10 cellular contexts compared by ENCODE assay signal in genomic region chr3:72591522-72592421, GRCh38.
A peak's percentile ranks its signal among the peaks of the same experiment; 100 is the strongest.
DNase-seq lines count a peak whose midpoint lies in the region; ATAC-seq, FAIRE-seq and TF ChIP-seq lines count a peak whose summit lies in the region.
"Had no signal": no experiment of that assay in that cellular context is flagged by ENCODE, and none has a peak within 500 bp of the region (broad histone marks: within the 10 kb centered on the region; RNA-seq: fewer than 3 reads in every experiment).

No MANE protein-coding gene starts in this region.

- ATAC-seq in WTC11 (peak; percentile 38), right cardiac atrium (peak; percentile 58 to 80)

- no peaks in the 10 kb centered on the region for H3K9me3 Mint-ChIP-seq in WTC11
- no peaks in the 10 kb centered on the region for H3K9me3 Mint-ChIP-seq in CD4-positive, alpha-beta memory T cell
- H3K9me3 Mint-ChIP-seq: activated CD4-positive, alpha-beta T cell treated with anti-CD3 and anti-CD28 coated beads, Interleukin-2, amount 10 ng/mL, durations not matched to agents 24 days and 14 days had no signal

- no peak for TF ChIP-seq POLR2A in H54 (IDR thresholded peaks at IDR 0.05; ENCODE audit: low read depth, low read length)

- no peaks in the 10 kb centered on the region for H3K36me3 ChIP-seq in skeletal muscle satellite cell (ENCODE audit: insufficient read depth, low read length)
- no peaks in the 10 kb centered on the region for H3K36me3 ChIP-seq in CD4-positive, alpha-beta memory T cell (ENCODE audit: insufficient read depth, low read length)

- POLR2A ChIA-PET in WTC11 (lab: Charles Lee) = no interaction called here
- POLR2A ChIA-PET in CD4-positive, alpha-beta memory T cell (lab: Charles Lee; ENCODE audit: partially characterized antibody) = no interaction called here

- H3K27me3 ChIP-seq in right cardiac atrium (ENCODE audit: control insufficient read depth, insufficient read depth) (no peaks in the 10 kb centered on the region), skeletal muscle satellite cell (ENCODE audit: control insufficient read depth, insufficient read depth, low read length) (peaks cover 3% of the 10 kb centered on the region)
- no peaks in the 10 kb centered on the region for H3K27me3 ChIP-seq in CD4-positive, alpha-beta memory T cell (ENCODE audit: insufficient read depth, low read length)

- peaks cover 27% of the 10 kb centered on the region for H3K27me3 Mint-ChIP-seq in WTC11 (ENCODE audit: low read depth)
- H3K27me3 Mint-ChIP-seq in CD4-positive, alpha-beta memory T cell = no peaks in the 10 kb centered on the region
- H3K27me3 Mint-ChIP-seq: activated CD4-positive, alpha-beta T cell treated with anti-CD3 and anti-CD28 coated beads, Interleukin-2, amount 10 ng/mL, durations not matched to agents 24 days and 14 days had no signal

- H3K4me3 Mint-ChIP-seq in WTC11 = no peak overlapping the region
- H3K4me3 Mint-ChIP-seq in CD4-positive, alpha-beta memory T cell = no peak overlapping the region
- H3K4me3 Mint-ChIP-seq: activated CD4-positive, alpha-beta T cell treated with anti-CD3 and anti-CD28 coated beads, Interleukin-2, amount 10 ng/mL, durations not matched to agents 24 days and 14 days had no signal

- H3K4me1 Mint-ChIP-seq in WTC11 = peaks cover 37% of the 10 kb centered on the region
- no peaks in the 10 kb centered on the region for H3K4me1 Mint-ChIP-seq in CD4-positive, alpha-beta memory T cell

- no peak overlapping the region for H3K27ac Mint-ChIP-seq in WTC11
- H3K27ac Mint-ChIP-seq in CD4-positive, alpha-beta memory T cell = no peak overlapping the region
- H3K27ac Mint-ChIP-seq: activated CD4-positive, alpha-beta T cell treated with anti-CD3 and anti-CD28 coated beads, Interleukin-2, amount 10 ng/mL, durations not matched to agents 24 days and 14 days had no signal

- no peak overlapping the region for H3K27ac ChIP-seq in right cardiac atrium (ENCODE audit: low read length)
- H3K27ac ChIP-seq in CD4-positive, alpha-beta memory T cell (ENCODE audit: low read depth, low read length) = no peak overlapping the region

- H3K36me3 Mint-ChIP-seq in WTC11 = no peaks in the 10 kb centered on the region
- no peaks in the 10 kb centered on the region for H3K36me3 Mint-ChIP-seq in CD4-positive, alpha-beta memory T cell

- no peak overlapping the region for H3K9ac ChIP-seq in skeletal muscle satellite cell (ENCODE audit: low read depth, low read length)

- peak; percentile 60 for DNase-seq in H54 (ENCODE audit: insufficient read length, low spot score)
- DNase-seq in WTC11 (ENCODE audit: low spot score) = peak; percentile 55
- DNase-seq in right cardiac atrium = peak; percentile 62 to 83 (median 81)
- no peak for DNase-seq in CD4-positive, alpha-beta memory T cell
- DNase-seq in GF-D8 (lab: John Stamatoyannopoulos, UW) = no peak
- no peak for DNase-seq in activated naive CD4-positive, alpha-beta T cell treated with Interleukin-2 at 50 U/mL for 16 hours
- DNase-seq in NCI-H2107 (lab: John Stamatoyannopoulos, UW) = no peak
- DNase-seq: activated CD4-positive, alpha-beta T cell treated with anti-CD3 and anti-CD28 coated beads, Interleukin-2, amount 10 ng/mL, durations not matched to agents 24 days and 14 days; stimulated activated CD4-positive, alpha-beta T cell treated with anti-CD3 and anti-CD28 coated beads, Interleukin-4, amount 100 ng/mL, for 24 hours had no signal

- peak overlapping the region; percentile 37 for H3K4me2 ChIP-seq in skeletal muscle satellite cell (ENCODE audit: low read length)

- H3K4me3 ChIP-seq in right cardiac atrium (ENCODE audit: low read length) (no peak overlapping the region), skeletal muscle satellite cell (ENCODE audit: low read length) (no peak overlapping the region)
- no peak overlapping the region for H3K4me3 ChIP-seq in CD4-positive, alpha-beta memory T cell (ENCODE audit: low read length in 2 of 2)

- H3K9me3 ChIP-seq in right cardiac atrium (ENCODE audit: control insufficient read depth, low read length) (no peaks in the 10 kb centered on the region), skeletal muscle satellite cell (replicated peaks; ENCODE audit: low read length) (no peaks in the 10 kb centered on the region)
- no peaks in the 10 kb centered on the region for H3K9me3 ChIP-seq in CD4-positive, alpha-beta memory T cell (ENCODE audit: control insufficient read depth in 1 of 2, low read length in 2 of 2)

- no peak for FAIRE-seq in H54 (lab: Jason Lieb, UNC)

- CTCF ChIA-PET in WTC11 (lab: Charles Lee) = interaction anchor here (0.8 to 1.3 kb wide), 3 partner anchors 64 to 244 kb away, joined by 3 to 5 read pairs (median 4); no protein-coding TSS in a partner anchor
- CTCF ChIA-PET in CD4-positive, alpha-beta memory T cell (lab: Charles Lee; ENCODE audit: partially characterized antibody) = no interaction called here

- 50% methylated on average over 14 of the region's 14 CpGs for WGBS in right cardiac atrium

- intact Hi-C loops in right cardiac atrium (cut with DNase I) = no loop called here
- intact Hi-C loops in CD4-positive, alpha-beta memory T cell (cut with micrococcal nuclease) = no loop called here

- no peaks in the 10 kb centered on the region for H3K4me1 ChIP-seq in right cardiac atrium (ENCODE audit: control insufficient read depth, insufficient read depth, low read length)
- H3K4me1 ChIP-seq in skeletal muscle satellite cell (ENCODE audit: control insufficient read depth, insufficient read depth, low read length) = peaks cover 15% of the 10 kb centered on the region
- no peaks in the 10 kb centered on the region for H3K4me1 ChIP-seq in CD4-positive, alpha-beta memory T cell (ENCODE audit: insufficient read depth, low read length)

- TF ChIP-seq CTCF in WTC11 (IDR thresholded peaks at IDR 0.05) = no peak

TF ChIP-seq in WTC11, 78 proteins besides CTCF, POLR2A, EP300 and RAD21:
- TF ChIP-seq NFATC4 (CRISPR knock-in tag; IDR thresholded peaks at IDR 0.05) = no peak
- peak; percentile 56 for TF ChIP-seq PRDM15 (CRISPR knock-in tag; IDR thresholded peaks at IDR 0.05)

Comparison
In these comparisons a context has a peak if more than half of its experiments do, and no peak if none do; other contexts are left out.
1. DNase-seq: peak in H54 (single experiment), WTC11 (single experiment) and right cardiac atrium (3 of 3); none in CD4-positive, alpha-beta memory T cell (0 of 5), GF-D8 (single experiment), activated naive CD4-positive, alpha-beta T cell treated with Interleukin-2 at 50 U/mL for 16 hours (single experiment) and NCI-H2107 (single experiment).